25 cellular contexts compared by ENCODE assay signal in the genomic region with DNA sequence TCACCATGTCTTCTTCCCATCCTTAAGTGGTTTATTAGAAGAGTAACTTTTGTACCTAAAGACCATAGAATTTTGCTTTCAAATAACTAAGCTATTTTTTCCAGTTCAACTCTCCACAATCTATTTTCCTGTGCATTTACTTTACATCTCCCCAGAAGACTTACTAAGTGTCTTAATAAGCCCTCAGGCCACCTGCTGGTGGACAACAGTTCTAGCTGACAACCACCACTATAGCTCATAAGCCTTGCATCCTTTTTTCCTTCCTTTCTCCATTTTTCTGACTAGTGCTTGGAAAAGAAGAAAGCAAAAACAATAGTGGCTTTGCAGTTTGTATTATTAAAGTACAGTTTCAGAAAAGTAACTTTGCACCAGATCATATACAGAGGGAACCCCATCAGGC.
DNase-seq lines count a peak whose midpoint lies in the region; ATAC-seq and TF ChIP-seq lines count a peak whose summit lies in the region.
"Had no signal": no experiment of that assay in that cellular context is flagged by ENCODE, and none has a peak within 500 bp of the region (broad histone marks: within the 10 kb centered on the region; RNA-seq: fewer than 3 reads in every experiment).

No MANE protein-coding gene starts in this region.

- H3K27ac Mint-ChIP-seq in neural progenitor cell: no peak overlapping the region
- H3K27ac Mint-ChIP-seq: activated CD8-positive, alpha-beta T cell treated with anti-CD3 and anti-CD28 coated beads, Interleukin-2, amount 10 ng/mL, durations not matched to agents 7 days and 5 days; activated naive CD4-positive, alpha-beta T cell treated with anti-CD3 and anti-CD28 coated beads, Interleukin-2, amount 50 U/mL, for 24 hours; naive thymus-derived CD8-positive, alpha-beta T cell; T-helper 17 cell had no signal

- DNase-seq in DMS53 (lab: John Stamatoyannopoulos, UW) (peak; percentile 49), DMS53 treated with DMSO at 0.1 percent for 48 hours (lab: John Stamatoyannopoulos, UW; ENCODE audit: unreplicated experiment) (no peak), MM.1S (no peak), brain microvascular endothelial cell (no peak), neural progenitor cell (ENCODE audit: low spot score) (no peak), NAMALWA (ENCODE audit: low spot score) (no peak), MG63 (no peak)
- DNase-seq: activated CD8-positive, alpha-beta T cell treated with anti-CD3 and anti-CD28 coated beads, Interleukin-2, amount 10 ng/mL, durations not matched to agents 7 days and 5 days; activated T-cell treated with anti-CD3 and anti-CD28 coated beads, Interleukin-2, amount 50 U/mL, for 48 hours; foreskin fibroblast; GDM1; naive thymus-derived CD8-positive, alpha-beta T cell; NCI-H2107; NCI-H524 treated with DMSO at 0.1 percent for 48 hours; stimulated activated CD4-positive, alpha-beta T cell treated with anti-CD3 and anti-CD28 coated beads, Interleukin-2, amount 100 ng/mL, for 48 hours; stomach; T-helper 17 cell; upper lobe of right lung had no signal

- no peaks in the 10 kb centered on the region for H4K20me1 ChIP-seq in MM.1S (ENCODE audit: insufficient read depth, low read length)
- H4K20me1 ChIP-seq in neural progenitor cell (ENCODE audit: low read depth): no peaks in the 10 kb centered on the region

- peaks cover 36% of the 10 kb centered on the region for H3K9me3 Mint-ChIP-seq in neural progenitor cell

- H3K9me2 ChIP-seq in MM.1S (replicated peaks; ENCODE audit: insufficient read depth, low read length): no peaks in the 10 kb centered on the region

- no peaks in the 10 kb centered on the region for H3K4me1 Mint-ChIP-seq in neural progenitor cell
- H3K4me1 Mint-ChIP-seq: activated naive CD4-positive, alpha-beta T cell treated with anti-CD3 and anti-CD28 coated beads, Interleukin-2, amount 50 U/mL, for 24 hours; naive thymus-derived CD8-positive, alpha-beta T cell; T-helper 17 cell had no signal

- no peaks in the 10 kb centered on the region for H3K79me2 ChIP-seq in MM.1S (ENCODE audit: low read length)
- no peaks in the 10 kb centered on the region for H3K79me2 ChIP-seq in neural progenitor cell (ENCODE audit: low read depth)
- H3K79me2 ChIP-seq: parathyroid adenoma had no signal

- ATAC-seq in HG03457 (IDR thresholded peaks at IDR 0.05; ENCODE audit: unreplicated experiment): no peak
- ATAC-seq: activated CD8-positive, alpha-beta T cell treated with anti-CD3 and anti-CD28 coated beads, Interleukin-2, amount 10 ng/mL, durations not matched to agents 7 days and 5 days; K562; naive thymus-derived CD8-positive, alpha-beta T cell; T-helper 17 cell; upper lobe of right lung had no signal

- in situ Hi-C loops in brain microvascular endothelial cell (cut with HindIII; ENCODE audit: low pct_ligation_motif_present, low sequenced_read_pairs): no loop called here

- no peaks in the 10 kb centered on the region for H3K4me1 ChIP-seq in MM.1S (ENCODE audit: low read length)
- no peaks in the 10 kb centered on the region for H3K4me1 ChIP-seq in neural progenitor cell
- H3K4me1 ChIP-seq: ascending aorta, parathyroid adenoma, stomach, upper lobe of right lung had no signal

- H3F3A ChIP-seq in MM.1S (ENCODE audit: insufficient read depth, low read length) (no peaks in the 10 kb centered on the region), neural progenitor cell (ENCODE audit: low read depth) (no peaks in the 10 kb centered on the region)

- peaks cover 2% of the 10 kb centered on the region for H3K36me3 Mint-ChIP-seq in neural progenitor cell
- H3K36me3 Mint-ChIP-seq: activated naive CD4-positive, alpha-beta T cell treated with anti-CD3 and anti-CD28 coated beads, Interleukin-2, amount 50 U/mL, for 24 hours had no signal

- H3K27me3 ChIP-seq in MM.1S (replicated peaks; ENCODE audit: insufficient read depth, low read length) (no peaks in the 10 kb centered on the region), brain microvascular endothelial cell (replicated peaks) (no peaks in the 10 kb centered on the region), neural progenitor cell (no peaks in the 10 kb centered on the region), MG63 (no peaks in the 10 kb centered on the region)
- H3K27me3 ChIP-seq: ascending aorta, stomach, upper lobe of right lung had no signal

- H3K4me3 Mint-ChIP-seq in neural progenitor cell: no peak overlapping the region
- H3K4me3 Mint-ChIP-seq: activated CD8-positive, alpha-beta T cell treated with anti-CD3 and anti-CD28 coated beads, Interleukin-2, amount 10 ng/mL, durations not matched to agents 7 days and 5 days; activated naive CD4-positive, alpha-beta T cell treated with anti-CD3 and anti-CD28 coated beads, Interleukin-2, amount 50 U/mL, for 24 hours; naive thymus-derived CD8-positive, alpha-beta T cell; T-helper 17 cell had no signal

- H3K9ac ChIP-seq in MM.1S (ENCODE audit: low read length): no peak overlapping the region
- H3K9ac ChIP-seq in neural progenitor cell: no peak overlapping the region
- H3K9ac ChIP-seq: parathyroid adenoma had no signal

- H3K27ac ChIP-seq in MM.1S (ENCODE audit: low read length) (no peak overlapping the region), brain microvascular endothelial cell (no peak overlapping the region), neural progenitor cell (no peak overlapping the region)
- H3K27ac ChIP-seq: 22Rv1, ascending aorta, coronary artery, parathyroid adenoma, stomach, upper lobe of right lung had no signal

- H3K9me3 ChIP-seq in MM.1S (replicated peaks; ENCODE audit: insufficient read depth, low read length): no peaks in the 10 kb centered on the region
- H3K9me3 ChIP-seq in neural progenitor cell (ENCODE audit: low read depth): no peaks in the 10 kb centered on the region
- no peaks in the 10 kb centered on the region for H3K9me3 ChIP-seq in MG63
- H3K9me3 ChIP-seq: upper lobe of right lung had no signal

- H3K4me3 ChIP-seq in MM.1S (ENCODE audit: low read length) (no peak overlapping the region), brain microvascular endothelial cell (ENCODE audit: low read depth, low read length) (no peak overlapping the region), neural progenitor cell (no peak overlapping the region), MG63 (no peak overlapping the region)
- H3K4me3 ChIP-seq: ascending aorta, coronary artery, K562, stomach, upper lobe of right lung had no signal

- H3K27me3 Mint-ChIP-seq in neural progenitor cell (ENCODE audit: insufficient read depth, low read depth): peaks cover 3% of the 10 kb centered on the region
- H3K27me3 Mint-ChIP-seq: T-helper 17 cell had no signal

- H2AFZ ChIP-seq in MM.1S (ENCODE audit: low read length): no peak overlapping the region
- H2AFZ ChIP-seq in neural progenitor cell (replicated peaks): no peak overlapping the region
- H2AFZ ChIP-seq: parathyroid adenoma had no signal

- H3K4me2 ChIP-seq in MM.1S (ENCODE audit: low read depth, low read length) (no peak overlapping the region), neural progenitor cell (no peak overlapping the region)

- TF ChIP-seq CTCF in MM.1S (IDR thresholded peaks at IDR 0.05; ENCODE audit: low read length) (peak; percentile 26; the same call in 1 of the 2 replicates), brain microvascular endothelial cell (IDR thresholded peaks at IDR 0.05; ENCODE audit: low read depth, low read length, missing control alignments) (peak; percentile 62), neural progenitor cell (IDR thresholded peaks at IDR 0.05) (peak; percentile 33)

- H3K36me3 ChIP-seq in MM.1S (replicated peaks; ENCODE audit: insufficient read depth, low read length) (no peaks in the 10 kb centered on the region), brain microvascular endothelial cell (replicated peaks) (no peaks in the 10 kb centered on the region), neural progenitor cell (no peaks in the 10 kb centered on the region), MG63 (no peaks in the 10 kb centered on the region)
- H3K36me3 ChIP-seq: ascending aorta, stomach, upper lobe of right lung had no signal
